Comparison of ENCODE assay signal across 8 cellular contexts in genomic region chr5:7869474-7870136, GRCh38. TPM values are rescaled to one million over a fixed set of nuclear protein-coding genes. Genes with fewer than 3 reads are reported as not detected.
A peak's percentile ranks its signal among the peaks of the same experiment; 100 is the strongest.
DNase-seq lines count a peak whose midpoint lies in the region; ATAC-seq, FAIRE-seq and TF ChIP-seq lines count a peak whose summit lies in the region.

No MANE protein-coding gene starts in this region.

- DNase-seq in CD8-positive, alpha-beta T cell: peak in 3 of 7 experiments; percentile 18 to 55 (median 26)
- DNase-seq in esophagus muscularis mucosa (ENCODE audit: extremely low spot score) (no peak), RCC 7860 (ENCODE audit: low spot score) (no peak), NCI-H2107 treated with DMSO at 0.1 percent for 48 hours (lab: John Stamatoyannopoulos, UW; ENCODE audit: unreplicated experiment) (no peak)

- peaks cover 74% of the 10 kb centered on the region for H3K4me1 Mint-ChIP-seq in CD8-positive, alpha-beta T cell (ENCODE audit: low read depth)

- no peak for TF ChIP-seq CTCF in CD8-positive, alpha-beta T cell (IDR thresholded peaks at IDR 0.05)
- TF ChIP-seq CTCF in WI38 (IDR thresholded peaks at IDR 0.05; ENCODE audit: low read depth, low read length): no peak
- no peak for TF ChIP-seq CTCF in esophagus muscularis mucosa (IDR thresholded peaks at IDR 0.05)
- no peak for TF ChIP-seq CTCF in neutrophil (IDR thresholded peaks at IDR 0.05)

- H3K36me3 ChIP-seq in CD8-positive, alpha-beta T cell (ENCODE audit: insufficient read depth, low read length): peaks cover 3% of the 10 kb centered on the region
- H3K36me3 ChIP-seq in esophagus muscularis mucosa (peaks cover 0 to 35% (median 12%) of the 10 kb centered on the region in 4 donors), neutrophil (no peaks in the 10 kb centered on the region)

- TF ChIP-seq POLR2A in esophagus muscularis mucosa (IDR thresholded peaks at IDR 0.05; ENCODE audit: low read depth): no peak

- TF ChIP-seq EP300 in esophagus muscularis mucosa (IDR thresholded peaks at IDR 0.05): no peak

- FAIRE-seq in RCC 7860 (lab: Jason Lieb, UNC): no peak

- CTCF ChIA-PET in CD8-positive, alpha-beta T cell (lab: Charles Lee): interaction anchor here (1.1 to 2.3 kb wide), 2 partner anchors 12 to 17 kb away, joined by 4 to 6 read pairs; no protein-coding TSS in a partner anchor

- H3K27ac Mint-ChIP-seq in CD8-positive, alpha-beta T cell: peak overlapping the region; percentile 82

- no peaks in the 10 kb centered on the region for H3K9me3 Mint-ChIP-seq in CD8-positive, alpha-beta T cell

- no peaks in the 10 kb centered on the region for H3K9me3 ChIP-seq in CD8-positive, alpha-beta T cell (ENCODE audit: low read length)
- no peaks in the 10 kb centered on the region for H3K9me3 ChIP-seq in esophagus muscularis mucosa
- no peaks in the 10 kb centered on the region for H3K9me3 ChIP-seq in neutrophil

- peaks cover 43% of the 10 kb centered on the region for H3K4me1 ChIP-seq in CD8-positive, alpha-beta T cell (ENCODE audit: insufficient read depth, low read length)
- peaks cover 19 to 50% (median 35%) of the 10 kb centered on the region in 4 donors for H3K4me1 ChIP-seq in esophagus muscularis mucosa
- H3K4me1 ChIP-seq in neutrophil (ENCODE audit: control insufficient read depth in 1 of 2, insufficient read depth in 1 of 2, low read depth in 1 of 2, low read length in 1 of 2): peaks cover 13 to 14% of the 10 kb centered on the region in 2 experiments

- H3K4me3 ChIP-seq in CD8-positive, alpha-beta T cell (ENCODE audit: low read depth, low read length): peak overlapping the region; percentile 82
- H3K4me3 ChIP-seq in WI38 (ENCODE audit: low read depth, low read length) (peak overlapping the region; percentile 94), esophagus muscularis mucosa (peak overlapping the region; percentile 76 to 98 (median 90)), neutrophil (ENCODE audit: low read depth in 1 of 2, low read length in 1 of 2) (peak overlapping the region; percentile 66 to 88)

- intact Hi-C loops in CD8-positive, alpha-beta T cell (cut with DNase I, micrococcal nuclease): loop anchor here (5.0 to 10.0 kb wide), 6 partner anchors 588 to 1492 kb away; partner anchors contain the start of genes NSUN2 (in 2 of the 2), SRD5A1 (in 2 of the 2), TENT4A (in 2 of the 2) and MED10 (in 1 of the 2)
- intact Hi-C loops in esophagus muscularis mucosa (cut with DNase I): no loop called here

- peaks cover 53% of the 10 kb centered on the region for H3K36me3 Mint-ChIP-seq in CD8-positive, alpha-beta T cell

- peak overlapping the region; percentile 67 for H3K27ac ChIP-seq in CD8-positive, alpha-beta T cell (ENCODE audit: low read depth, low read length)
- peak overlapping the region; percentile 81 to 90 (median 88) for H3K27ac ChIP-seq in esophagus muscularis mucosa (replicated peaks in 1 of 4)
- H3K27ac ChIP-seq in neutrophil: peak overlapping the region; percentile 42

- no peaks in the 10 kb centered on the region for H3K27me3 Mint-ChIP-seq in CD8-positive, alpha-beta T cell (ENCODE audit: low read depth)

- POLR2A ChIA-PET in CD8-positive, alpha-beta T cell (lab: Charles Lee): interaction anchor here (1.0 to 2.2 kb wide), 5 partner anchors 9 to 19 kb away, joined by 3 to 10 read pairs (median 9); partner anchors contain the start of gene CFAP90

- 2% methylated on average over 25 of the region's 41 CpGs for WGBS in esophagus muscularis mucosa

- ATAC-seq in CD8-positive, alpha-beta T cell: peak; percentile 24
- ATAC-seq in GM19395 (IDR thresholded peaks at IDR 0.05; ENCODE audit: unreplicated experiment) (peak; percentile 34), HG03432 (IDR thresholded peaks at IDR 0.05; ENCODE audit: unreplicated experiment) (peak; percentile 36)

- H3K4me3 Mint-ChIP-seq in CD8-positive, alpha-beta T cell: peak overlapping the region; percentile 99

- H3K27me3 ChIP-seq in CD8-positive, alpha-beta T cell (ENCODE audit: insufficient read depth, low read length): no peaks in the 10 kb centered on the region
- H3K27me3 ChIP-seq in esophagus muscularis mucosa (no peaks in the 10 kb centered on the region), neutrophil (no peaks in the 10 kb centered on the region)

RNA-seq across cellular contexts. Expression of gene MTRR, which starts 0.7 kb away (rescaled TPM):
- 10 to 100 TPM; 67.8 to 76.8 TPM for total RNA-seq in CD8-positive, alpha-beta T cell
- total RNA-seq in esophagus muscularis mucosa: 10 to 100 TPM; 22.0 to 34.5 (median 33.8) TPM

RNA-seq across cellular contexts. Expression of gene FASTKD3, which starts 0.8 kb away (rescaled TPM):
- total RNA-seq in CD8-positive, alpha-beta T cell: 1 to 10 TPM; 4.3 to 7.1 TPM
- total RNA-seq in esophagus muscularis mucosa: 10 to 100 TPM in 1 of 4 donors, 1 to 10 TPM in 3; 7.4 to 13.3 (median 8.2) TPM

RNA-seq across cellular contexts. Expression of gene CFAP90, which starts 18.7 kb away (rescaled TPM):
- not detected for total RNA-seq in CD8-positive, alpha-beta T cell
- total RNA-seq in esophagus muscularis mucosa: under 1 TPM in 1 of 4 donors, not detected in 3; 0.17 TPM
